Comparison of ENCODE assay signal across 30 cellular contexts in genomic region chrX:82058728-82059127, GRCh38.
A peak's percentile ranks its signal among the peaks of the same experiment; 100 is the strongest.
DNase-seq lines count a peak whose midpoint lies in the region; ATAC-seq, FAIRE-seq and TF ChIP-seq lines count a peak whose summit lies in the region.
"Had no signal": no experiment of that assay in that cellular context is flagged by ENCODE, and none has a peak within 500 bp of the region (broad histone marks: within the 10 kb centered on the region; RNA-seq: fewer than 3 reads in every experiment).

No MANE protein-coding gene starts in this region.

- in situ Hi-C loops in HepG2 (cut with HindIII; ENCODE audit: extremely low pct_ligation_motif_present, low pct_unique_long_range_greater_than_20kb) = no loop called here

- H3K4me1 ChIP-seq in right lobe of liver = no peaks in the 10 kb centered on the region
- H3K4me1 ChIP-seq in HepG2 (ENCODE audit: insufficient read depth, low read length) = no peaks in the 10 kb centered on the region
- H3K4me1 ChIP-seq: A549; BE2C; BLaER1; BLaER1 treated with 17β-estradiol and CSF1 and Interleukin-3, amounts not matched to agents 10 nM and 100 nM; Caco-2 had no signal

- peak; percentile 66 to 88 (median 76) for ATAC-seq in right lobe of liver
- ATAC-seq in HepG2 = no peak
- ATAC-seq in left lobe of liver = peak; percentile 60
- ATAC-seq in GM18868 (IDR thresholded peaks at IDR 0.05; ENCODE audit: unreplicated experiment) = no peak
- ATAC-seq: A549; CD8-positive, alpha-beta T cell had no signal

- WGBS in right lobe of liver (ENCODE audit: insufficient coverage, low coverage, low lambda C conversion rate, missing lambda C conversion rate) = 47% methylated on average over 4 of the region's 4 CpGs
- 43% methylated on average over 4 of the region's 4 CpGs for WGBS in HepG2 (ENCODE audit: low lambda C conversion rate)

- H3K4me3 ChIP-seq in right lobe of liver (no peak overlapping the region), HepG2 (replicated peaks in 1 of 3; ENCODE audit: insufficient read depth in 1 of 3, low read depth in 2 of 3, low read length in 3 of 3) (no peak overlapping the region)
- H3K4me3 ChIP-seq: A549; BLaER1; BLaER1 treated with 17β-estradiol and CSF1 and Interleukin-3, amounts not matched to agents 10 nM and 100 nM had no signal

- no peak for TF ChIP-seq RAD21 in HepG2 (CRISPR knock-in tag; IDR thresholded peaks at IDR 0.05)

- H3K79me2 ChIP-seq in HepG2 (ENCODE audit: insufficient read depth, low read length) = no peaks in the 10 kb centered on the region

- peak overlapping the region in 2 of 3 donors; percentile 1 to 49 for H3K27ac ChIP-seq in right lobe of liver
- no peak overlapping the region for H3K27ac ChIP-seq in HepG2 (ENCODE audit: extremely low read length, insufficient read depth, low read length)
- H3K27ac ChIP-seq: 22Rv1; A549; BLaER1; BLaER1 treated with 17β-estradiol and CSF1 and Interleukin-3, amounts not matched to agents 10 nM and 100 nM; C4-2B had no signal

- H3K9ac ChIP-seq in HepG2 (ENCODE audit: insufficient read depth, low read depth, low read length) = no peak overlapping the region
- H3K9ac ChIP-seq: BLaER1; BLaER1 treated with 17β-estradiol and CSF1 and Interleukin-3, amounts not matched to agents 10 nM and 100 nM had no signal

- TF ChIP-seq EP300 in HepG2 (IDR thresholded peaks at IDR 0.05; ENCODE audit: low read depth in 2 of 2, low read length in 2 of 2) (no peak), HepG2 (CRISPR knock-in tag; IDR thresholded peaks at IDR 0.05; ENCODE audit: borderline replicate concordance) (no peak)

- no TSS peak for BruUV-seq in HepG2 (replicated peaks; lab: Mats Ljungman, UMichigan)

- H3K27me3 ChIP-seq in right lobe of liver (no peaks in the 10 kb centered on the region), HepG2 (ENCODE audit: control insufficient read depth in 1 of 2, insufficient read depth in 2 of 2, low read length in 2 of 2) (no peaks in the 10 kb centered on the region)
- H3K27me3 ChIP-seq: BE2C had no signal

- POLR2A ChIA-PET in HepG2 (lab: Yijun Ruan, JAX) = no interaction called here

- no peaks in the 10 kb centered on the region for H4K20me1 ChIP-seq in HepG2 (ENCODE audit: insufficient read depth, low read length)
- H4K20me1 ChIP-seq: BLaER1; BLaER1 treated with 17β-estradiol and CSF1 and Interleukin-3, amounts not matched to agents 10 nM and 100 nM had no signal

- CTCF ChIA-PET in HepG2 (lab: Yijun Ruan, JAX; ENCODE audit: low intra/inter-chr PET ratio, low total read pairs) = no interaction called here

- no peak for FAIRE-seq in HepG2 (lab: Jason Lieb, UNC)
- FAIRE-seq: D721Med had no signal

- H2AFZ ChIP-seq in HepG2 (ENCODE audit: low read length) = no peak overlapping the region

- TF ChIP-seq CTCF in right lobe of liver (IDR thresholded peaks at IDR 0.05) = no peak
- no peak for TF ChIP-seq CTCF in HepG2 (CRISPR knock-in tag; IDR thresholded peaks at IDR 0.05)

- intact Hi-C loops in right lobe of liver (cut with DNase I) = no loop called here
- intact Hi-C loops in HepG2 (cut with micrococcal nuclease; ENCODE audit: unreplicated experiment) = no loop called here

- H3K36me3 ChIP-seq in right lobe of liver (no peaks in the 10 kb centered on the region), HepG2 (replicated peaks in 1 of 2; ENCODE audit: control insufficient read depth in 1 of 2, insufficient read depth in 2 of 2, low read length in 2 of 2) (no peaks in the 10 kb centered on the region)
- H3K36me3 ChIP-seq: BE2C; BLaER1; BLaER1 treated with 17β-estradiol and CSF1 and Interleukin-3, amounts not matched to agents 10 nM and 100 nM had no signal

- no peak overlapping the region for H3K4me2 ChIP-seq in HepG2 (ENCODE audit: low read depth, low read length)
- H3K4me2 ChIP-seq: A549; BLaER1; BLaER1 treated with 17β-estradiol and CSF1 and Interleukin-3, amounts not matched to agents 10 nM and 100 nM had no signal

- DNase-seq in right lobe of liver = no peak
- DNase-seq in HepG2 (ENCODE audit: low spot score) = no peak
- DNase-seq in left lobe of liver (ENCODE audit: low spot score) = no peak
- DNase-seq: 8988T; ACHN; AML-193; BE2C; C1 segment of cervical spinal cord; Caco-2; Calu3; CD4-positive, alpha-beta memory T cell; CD4-positive, alpha-beta T cell; CD4-positive, CD25-positive, alpha-beta regulatory T cell; CD8-positive, alpha-beta memory T cell; CD8-positive, alpha-beta T cell; COR-L47; DMS 273 treated with DMSO at 0.1 percent for 48 hours; DMS153; DMS53; DMS79; DMS79 treated with DMSO at 0.1 percent for 48 hours; DND-41; EL had no signal

- TF ChIP-seq POLR2A in right lobe of liver (IDR thresholded peaks at IDR 0.05) (no peak), HepG2 (IDR thresholded peaks at IDR 0.05; ENCODE audit: insufficient read depth in 1 of 2, low read depth in 2 of 2, low read length in 2 of 2) (no peak)

- no peaks in the 10 kb centered on the region for H3K9me3 ChIP-seq in right lobe of liver
- peaks cover 13% of the 10 kb centered on the region for H3K9me3 ChIP-seq in HepG2 (ENCODE audit: low read length)
- H3K9me3 ChIP-seq: A549; BE2C; BLaER1; BLaER1 treated with 17β-estradiol and CSF1 and Interleukin-3, amounts not matched to agents 10 nM and 100 nM; Caco-2 had no signal

TF ChIP-seq in HepG2, 621 proteins besides CTCF, POLR2A, EP300 and RAD21:
- TF ChIP-seq ETS1 (CRISPR knock-in tag; IDR thresholded peaks at IDR 0.05) (no peak), TAF1 (CRISPR knock-in tag; IDR thresholded peaks at IDR 0.05) (no peak), NR2F1 (CRISPR knock-in tag; IDR thresholded peaks at IDR 0.05) (no peak), ZNF3 (CRISPR knock-in tag; IDR thresholded peaks at IDR 0.05) (no peak), ETV5 (CRISPR knock-in tag; IDR thresholded peaks at IDR 0.05; ENCODE audit: borderline replicate concordance) (no peak), ZBTB21 (CRISPR knock-in tag; IDR thresholded peaks at IDR 0.05) (no peak), ZNF136 (CRISPR knock-in tag; IDR thresholded peaks at IDR 0.05; ENCODE audit: low read depth) (no peak), ZNF552 (CRISPR knock-in tag; IDR thresholded peaks at IDR 0.05; ENCODE audit: borderline replicate concordance) (no peak), CAMTA2 (CRISPR knock-in tag; IDR thresholded peaks at IDR 0.05; ENCODE audit: borderline replicate concordance) (no peak), SMAD3 (CRISPR knock-in tag; IDR thresholded peaks at IDR 0.05) (no peak), ZNF205 (CRISPR knock-in tag; IDR thresholded peaks at IDR 0.05) (no peak), ZNF567 (CRISPR knock-in tag; IDR thresholded peaks at IDR 0.05; ENCODE audit: borderline replicate concordance) (no peak), ZNF607 (CRISPR knock-in tag; IDR thresholded peaks at IDR 0.05; ENCODE audit: borderline replicate concordance) (no peak), ZNF451 (CRISPR knock-in tag; IDR thresholded peaks at IDR 0.05) (no peak), FLYWCH1 (CRISPR knock-in tag; IDR thresholded peaks at IDR 0.05) (no peak)
TF ChIP-seq in HepG2: peak in this region for 0.

Comparison
In these comparisons a context has a peak if more than half of its experiments do, and no peak if none do; other contexts are left out.
1. ATAC-seq: peak in right lobe of liver (4 of 4) and left lobe of liver (single experiment); none in HepG2 (single experiment) and GM18868 (single experiment).